8 cellular contexts compared by ENCODE assay signal in the genomic region with DNA sequence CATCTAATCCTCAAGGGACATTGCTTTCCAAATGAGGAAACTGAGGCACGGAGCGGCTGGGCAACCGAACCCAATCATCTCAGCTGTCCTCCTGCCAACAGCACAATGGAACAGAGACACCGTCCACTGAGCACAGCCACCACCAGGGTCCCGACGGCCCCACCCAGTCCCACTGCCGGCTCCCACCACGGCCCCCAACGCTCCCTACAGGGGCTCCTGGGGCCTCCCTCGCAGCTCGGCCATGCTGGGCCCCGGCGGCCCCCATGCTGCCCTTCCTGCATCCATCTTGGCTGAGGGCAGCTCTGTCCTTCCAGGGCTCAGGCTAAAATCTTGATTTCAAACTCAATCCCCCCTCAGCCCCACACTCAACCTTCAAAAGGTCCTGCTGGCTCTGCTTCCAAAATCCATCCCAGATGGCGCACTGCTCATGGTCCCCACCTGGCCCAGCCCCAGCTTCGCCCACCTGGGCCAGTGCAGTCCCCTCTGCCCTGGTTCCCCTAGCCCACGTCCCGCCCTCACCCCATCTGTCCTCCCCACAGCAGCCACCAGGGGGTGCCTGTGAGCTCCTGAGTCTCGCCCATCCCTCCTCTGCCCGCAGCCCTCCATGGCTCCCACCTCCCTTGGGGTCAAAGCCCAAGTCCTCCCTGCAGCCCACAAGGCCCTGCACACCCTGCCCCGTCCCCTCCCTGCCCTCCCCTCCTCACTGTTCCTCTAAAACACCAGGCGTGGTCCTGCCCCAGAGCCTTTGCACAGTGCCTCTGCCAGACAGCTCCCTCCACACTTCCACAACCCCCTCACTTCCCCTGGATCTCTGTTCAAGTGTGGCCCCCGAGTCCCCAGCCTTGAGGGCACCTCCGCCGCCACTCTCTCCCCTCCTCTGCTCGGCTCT. TPM values are rescaled to one million over a fixed set of nuclear protein-coding genes. Genes with fewer than 3 reads are reported as not detected.
DNase-seq lines count a peak whose midpoint lies in the region; ATAC-seq and TF ChIP-seq lines count a peak whose summit lies in the region.

No MANE protein-coding gene starts in this region.

- DNase-seq in AG09309 (ENCODE audit: low read depth) (no peak), NCI-H69 (lab: John Stamatoyannopoulos, UW) (peak; percentile 14), left colon (no peak), thoracic aorta (ENCODE audit: low spot score) (no peak), foreskin melanocyte (no peak), NCI-H1436 treated with DMSO at 0.1 percent for 48 hours (lab: John Stamatoyannopoulos, UW) (no peak)
- peak; percentile 41 for DNase-seq in activated naive CD8-positive, alpha-beta T cell treated with anti-CD3 and anti-CD28 coated beads for 36 hours

- H3K36me3 Mint-ChIP-seq in activated naive CD8-positive, alpha-beta T cell treated with anti-CD3 and anti-CD28 coated beads for 36 hours: peaks cover 25% of the 10 kb centered on the region

- H3K27ac ChIP-seq in thoracic aorta: peak overlapping the region; percentile 82 to 84

- H3K9me3 Mint-ChIP-seq in activated naive CD8-positive, alpha-beta T cell treated with anti-CD3 and anti-CD28 coated beads for 36 hours: peaks cover 6% of the 10 kb centered on the region

- no peaks in the 10 kb centered on the region for H3K36me3 ChIP-seq in thoracic aorta

- no peaks in the 10 kb centered on the region for H3K27me3 ChIP-seq in thoracic aorta (replicated peaks; ENCODE audit: insufficient read depth)

- H3K27ac Mint-ChIP-seq in activated naive CD8-positive, alpha-beta T cell treated with anti-CD3 and anti-CD28 coated beads for 36 hours: no peak overlapping the region

- no peaks in the 10 kb centered on the region for H3K27me3 Mint-ChIP-seq in activated naive CD8-positive, alpha-beta T cell treated with anti-CD3 and anti-CD28 coated beads for 36 hours

- peak; percentile 43 for ATAC-seq in left colon
- no peak for ATAC-seq in thoracic aorta (ENCODE audit: insufficient number of reproducible peaks, low FRiP score, low read depth)
- ATAC-seq in HG02885 (IDR thresholded peaks at IDR 0.05; ENCODE audit: poor library complexity, unreplicated experiment): no peak

- H3K4me1 ChIP-seq in thoracic aorta (ENCODE audit: control insufficient read depth in 1 of 2, low read depth in 2 of 2): peaks cover 14 to 49% of the 10 kb centered on the region in 2 donors

- H3K4me1 Mint-ChIP-seq in activated naive CD8-positive, alpha-beta T cell treated with anti-CD3 and anti-CD28 coated beads for 36 hours: peaks cover 30% of the 10 kb centered on the region

- peak; percentile 48 for TF ChIP-seq CTCF in AG09309 (IDR thresholded peaks at IDR 0.05; ENCODE audit: control insufficient read depth, insufficient read depth, low read depth, low read length, missing control alignments)
- TF ChIP-seq CTCF in thoracic aorta (IDR thresholded peaks at IDR 0.05): peak; percentile 48

- H3K4me3 Mint-ChIP-seq in activated naive CD8-positive, alpha-beta T cell treated with anti-CD3 and anti-CD28 coated beads for 36 hours: no peak overlapping the region

- H3K9me3 ChIP-seq in thoracic aorta: no peaks in the 10 kb centered on the region

- intact Hi-C loops in left colon (cut with DNase I, micrococcal nuclease): no loop called here

- H3K4me3 ChIP-seq in AG09309 (ENCODE audit: control insufficient read depth, low read depth, low read length) (no peak overlapping the region), thoracic aorta (peak overlapping the region; percentile 54)

RNA-seq across cellular contexts. Expression of a gene that starts 7.9 kb away (rescaled TPM):
- total RNA-seq in activated naive CD8-positive, alpha-beta T cell treated with anti-CD3 and anti-CD28 coated beads for 36 hours: 10 to 100 TPM; 12.9 to 14.8 TPM
- total RNA-seq in left colon: 10 to 100 TPM; 25.1 to 33.1 TPM
- total RNA-seq in thoracic aorta: 10 to 100 TPM; 82.6 to 84.5 TPM

RNA-seq across cellular contexts. Expression of a gene that starts 15.8 kb away (rescaled TPM):
- total RNA-seq in activated naive CD8-positive, alpha-beta T cell treated with anti-CD3 and anti-CD28 coated beads for 36 hours: under 1 TPM; 0.24 to 0.39 TPM
- 100 to 1,000 TPM; 297 to 343 TPM for total RNA-seq in left colon
- total RNA-seq in thoracic aorta: 1 to 10 TPM in 1 of 2 donors, under 1 TPM in 1; 0.41 to 2.1 TPM

Comparison
In these comparisons a context has a peak if more than half of its experiments do, and no peak if none do; other contexts are left out.
1. DNase-seq: peak in NCI-H69 (single experiment) and activated naive CD8-positive, alpha-beta T cell treated with anti-CD3 and anti-CD28 coated beads for 36 hours (single experiment); none in AG09309 (single experiment), left colon (0 of 2), thoracic aorta (single experiment), foreskin melanocyte (single experiment) and NCI-H1436 treated with DMSO at 0.1 percent for 48 hours (single experiment).
2. RNA of a gene that starts 15.8 kb away (total RNA-seq): 297 to 343 TPM in left colon; 0.41 to 2.1 TPM in thoracic aorta and 0.24 to 0.39 TPM in activated naive CD8-positive, alpha-beta T cell treated with anti-CD3 and anti-CD28 coated beads for 36 hours; every median in the first group is over 10 times any median in the second.